Comparison of ENCODE assay signal across 8 cellular contexts in genomic region chr11:62556872-62557631, GRCh38. TPM values are rescaled to one million over a fixed set of nuclear protein-coding genes. Genes with fewer than 3 reads are reported as not detected.
DNase-seq lines count a peak whose midpoint lies in the region; ATAC-seq and TF ChIP-seq lines count a peak whose summit lies in the region.

No MANE protein-coding gene starts in this region.

- intact Hi-C loops in right cardiac atrium (cut with DNase I): loop anchor here in 1 of 4 donors (10.0 kb wide), 1 partner anchor 132 kb away; no protein-coding TSS in a partner anchor

- no peaks in the 10 kb centered on the region for H3K9me3 Mint-ChIP-seq in WTC11

- DNase-seq in DMS53 (lab: John Stamatoyannopoulos, UW) (peak; percentile 73), DMS53 treated with DMSO at 0.1 percent for 48 hours (lab: John Stamatoyannopoulos, UW; ENCODE audit: unreplicated experiment) (no peak), WTC11 (ENCODE audit: low spot score) (no peak), right cardiac atrium (no peak), NCI-H187 (lab: John Stamatoyannopoulos, UW) (no peak), C1 segment of cervical spinal cord (lab: John Stamatoyannopoulos, UW) (no peak)

- H3K27me3 ChIP-seq in right cardiac atrium (ENCODE audit: control insufficient read depth, insufficient read depth) (no peaks in the 10 kb centered on the region), stomach smooth muscle (ENCODE audit: control insufficient read depth in 1 of 2, insufficient read depth in 2 of 2, low read length in 2 of 2) (no peaks in the 10 kb centered on the region)

- ATAC-seq in HG03196 (IDR thresholded peaks at IDR 0.05; ENCODE audit: unreplicated experiment): peak; percentile 19
- no peak for ATAC-seq in WTC11
- no peak for ATAC-seq in right cardiac atrium

- peaks cover 44% of the 10 kb centered on the region for H3K4me1 ChIP-seq in right cardiac atrium (ENCODE audit: control insufficient read depth, insufficient read depth, low read length)
- H3K4me1 ChIP-seq in stomach smooth muscle (ENCODE audit: control insufficient read depth, insufficient read depth, low read length): peaks cover 68% of the 10 kb centered on the region

- peaks cover 37% of the 10 kb centered on the region for H3K36me3 Mint-ChIP-seq in WTC11

- H3K4me3 ChIP-seq in right cardiac atrium (ENCODE audit: low read length): no peak overlapping the region
- H3K4me3 ChIP-seq in stomach smooth muscle (ENCODE audit: low read length in 2 of 2): peak overlapping the region in 1 of 2 donors; percentile 65

- peaks cover 16% of the 10 kb centered on the region in 2 donors for H3K36me3 ChIP-seq in stomach smooth muscle (ENCODE audit: control insufficient read depth in 2 of 2, insufficient read depth in 2 of 2, low read length in 2 of 2)

- TF ChIP-seq CTCF in WTC11 (IDR thresholded peaks at IDR 0.05): no peak

- peak overlapping the region in 1 of 2 donors; percentile 51 for H3K9ac ChIP-seq in stomach smooth muscle (ENCODE audit: low read length in 2 of 2)

- 56% methylated on average over 3 of the region's 3 CpGs for WGBS in right cardiac atrium

- peaks cover 85% of the 10 kb centered on the region for H3K4me1 Mint-ChIP-seq in WTC11

- CTCF ChIA-PET in WTC11 (lab: Charles Lee): interaction anchor here (0.5 to 11.8 kb wide), 6 partner anchors 12 to 186 kb away, joined by 3 to 311 read pairs (median 6); partner anchors contain the start of gene AHNAK

- H3K9me3 ChIP-seq in right cardiac atrium (ENCODE audit: control insufficient read depth, low read length) (no peaks in the 10 kb centered on the region), stomach smooth muscle (ENCODE audit: control insufficient read depth in 2 of 2, low read length in 2 of 2) (no peaks in the 10 kb centered on the region)

- peak overlapping the region; percentile 97 for H3K27ac Mint-ChIP-seq in WTC11

- POLR2A ChIA-PET in WTC11 (lab: Charles Lee): interaction anchor here (0.8 to 1.4 kb wide), 3 partner anchors 13 to 52 kb away, joined by 3 to 4 read pairs (median 4); partner anchors contain the start of gene EEF1G

- no peaks in the 10 kb centered on the region for H3K27me3 Mint-ChIP-seq in WTC11 (ENCODE audit: low read depth)

- peak overlapping the region; percentile 83 for H3K27ac ChIP-seq in right cardiac atrium (ENCODE audit: low read length)
- peak overlapping the region; percentile 99 for H3K27ac ChIP-seq in stomach smooth muscle (ENCODE audit: low read length)

- no peak overlapping the region for H3K4me3 Mint-ChIP-seq in WTC11

TF ChIP-seq in WTC11, 78 proteins besides CTCF, POLR2A, EP300 and RAD21:
- no peak for TF ChIP-seq ZNF512 (CRISPR knock-in tag; IDR thresholded peaks at IDR 0.05; ENCODE audit: borderline replicate concordance)
- TF ChIP-seq GTF2I (CRISPR knock-in tag; conservative IDR thresholded peaks at IDR 0.05): no peak
- peak; percentile 25; the same call in 1 of the 2 replicates for TF ChIP-seq EMX1 (CRISPR knock-in tag; IDR thresholded peaks at IDR 0.05)
- 0 out of 2 replicates have a peak, but pooled peaks have one; percentile 4 for TF ChIP-seq ZNF425 (CRISPR knock-in tag; conservative IDR thresholded peaks at IDR 0.05)
- TF ChIP-seq, protein P1, sequence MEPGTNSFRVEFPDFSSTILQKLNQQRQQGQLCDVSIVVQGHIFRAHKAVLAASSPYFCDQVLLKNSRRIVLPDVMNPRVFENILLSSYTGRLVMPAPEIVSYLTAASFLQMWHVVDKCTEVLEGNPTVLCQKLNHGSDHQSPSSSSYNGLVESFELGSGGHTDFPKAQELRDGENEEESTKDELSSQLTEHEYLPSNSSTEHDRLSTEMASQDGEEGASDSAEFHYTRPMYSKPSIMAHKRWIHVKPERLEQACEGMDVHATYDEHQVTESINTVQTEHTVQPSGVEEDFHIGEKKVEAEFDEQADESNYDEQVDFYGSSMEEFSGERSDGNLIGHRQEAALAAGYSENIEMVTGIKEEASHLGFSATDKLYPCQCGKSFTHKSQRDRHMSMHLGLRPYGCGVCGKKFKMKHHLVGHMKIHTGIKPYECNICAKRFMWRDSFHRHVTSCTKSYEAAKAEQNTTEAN (CRISPR knock-in tag; IDR thresholded peaks at IDR 0.05): no peak
- no peak for TF ChIP-seq ZNF121 (CRISPR knock-in tag; IDR thresholded peaks at IDR 0.05)
TF ChIP-seq in WTC11: peak in this region for 2.

RNA-seq across cellular contexts. Expression of gene AHNAK, which starts 10.4 kb away (rescaled TPM):
- total RNA-seq in WTC11 (2021) (10.9 to 21.0 TPM (median 11.5 TPM) in 3 replicates), right cardiac atrium (100 to 1,000 TPM; 289 to 371 (median 320) TPM)
- 78.1 TPM for polyA plus RNA-seq in right cardiac atrium

RNA-seq across cellular contexts. Expression of gene EEF1G, which starts 16.6 kb away (rescaled TPM):
- total RNA-seq in WTC11 (2021) (1,667 to 1,857 TPM (median 1,846 TPM) in 3 replicates), right cardiac atrium (1,000 to 10,000 TPM in 1 of 4 donors, 100 to 1,000 TPM in 3; 807 to 1,060 (median 897) TPM)
- 770 TPM for polyA plus RNA-seq in right cardiac atrium

RNA-seq across cellular contexts. Expression of gene TUT1, which starts 34.3 kb away (rescaled TPM):
- total RNA-seq in WTC11 (2021) (35.3 to 40.0 TPM (median 37.3 TPM) in 3 replicates), right cardiac atrium (10 to 100 TPM in 3 of 4 donors, 1 to 10 TPM in 1; 8.0 to 15.3 (median 11.5) TPM)
- polyA plus RNA-seq in right cardiac atrium: 10.7 TPM

RNA-seq across cellular contexts. Expression of gene MTA2, which starts 44.6 kb away (rescaled TPM):
- total RNA-seq in WTC11 (2021) (101 to 115 TPM (median 103 TPM) in 3 replicates), right cardiac atrium (10 to 100 TPM; 34.8 to 47.6 (median 38.3) TPM)
- 24.1 TPM for polyA plus RNA-seq in right cardiac atrium

RNA-seq across cellular contexts. Expression of gene EML3, which starts 55.5 kb away (rescaled TPM):
- total RNA-seq in WTC11 (2021) (45.5 to 54.7 TPM (median 51.1 TPM) in 3 replicates), right cardiac atrium (10 to 100 TPM; 23.5 to 33.3 (median 26.7) TPM)
- 23.9 TPM for polyA plus RNA-seq in right cardiac atrium

Comparison
In these comparisons a context has a peak if more than half of its experiments do, and no peak if none do; other contexts are left out.
1. RNA of gene AHNAK, which starts 10.4 kb away (total RNA-seq): 289 to 371 TPM in right cardiac atrium; 10.9 to 21.0 TPM in WTC11; every median in the first group is over 10 times any median in the second.